8 cellular contexts compared by ENCODE assay signal in the genomic region with DNA sequence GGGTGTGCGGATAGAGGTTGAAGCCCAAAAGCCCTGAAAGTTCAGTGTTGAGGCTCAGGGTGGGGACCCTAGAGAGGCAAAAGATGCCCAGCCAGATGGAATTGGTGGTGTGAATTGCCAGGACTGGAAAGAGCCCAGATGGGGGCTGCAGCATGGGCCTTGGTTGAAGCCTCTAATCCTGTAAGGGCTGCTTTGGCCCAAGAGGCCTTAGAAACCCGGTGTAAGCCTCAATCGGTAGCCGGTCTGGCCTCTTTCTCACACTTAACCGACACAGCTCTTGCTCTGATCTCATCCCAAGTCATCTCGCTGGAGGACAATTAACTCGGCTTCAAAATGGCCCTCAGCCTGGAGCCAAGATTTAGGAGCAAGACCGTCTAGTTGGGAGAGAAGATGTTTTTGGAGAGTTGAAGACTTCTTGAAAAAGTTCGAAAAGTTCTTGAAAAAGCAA. TPM values are rescaled to one million over a fixed set of nuclear protein-coding genes. Genes with fewer than 3 reads are reported as not detected.
DNase-seq lines count a peak whose midpoint lies in the region; ATAC-seq and TF ChIP-seq lines count a peak whose summit lies in the region.

No MANE protein-coding gene starts in this region.

- no peaks in the 10 kb centered on the region for H4K20me1 ChIP-seq in KMS-11 (ENCODE audit: insufficient read depth)

- peak overlapping the region; percentile 99 for H3K27ac Mint-ChIP-seq in activated T-cell treated with anti-CD3 and anti-CD28 coated beads, Interleukin-2, amount 50 U/mL, for 72 hours

- H3K4me3 ChIP-seq in AG10803 (ENCODE audit: low read length) (peak overlapping the region; percentile 99), KMS-11 (IDR thresholded peaks at IDR 0.05; ENCODE audit: insufficient read depth, low read depth, low read length) (no peak overlapping the region), cardiac muscle cell (peak overlapping the region; percentile 86), retinal pigment epithelial cell (ENCODE audit: low read length) (peak overlapping the region; percentile 94)

- in situ Hi-C loops in ACHN (cut with HindIII; ENCODE audit: low pct_ligation_motif_present, low pct_unique_long_range_greater_than_20kb, low sequenced_read_pairs), result no loop called here

- peaks cover 26 to 39% of the 10 kb centered on the region in 2 donors for H3K36me3 Mint-ChIP-seq in activated T-cell treated with anti-CD3 and anti-CD28 coated beads, Interleukin-2, amount 50 U/mL, for 72 hours (ENCODE audit: insufficient read depth in 2 of 2)

- H3K4me1 ChIP-seq in KMS-11 (ENCODE audit: low read depth, poor library complexity, severe bottlenecking) (peaks cover 30% of the 10 kb centered on the region), cardiac muscle cell (ENCODE audit: low read depth) (peaks cover 20% of the 10 kb centered on the region)

- H3K9me3 ChIP-seq in cardiac muscle cell (ENCODE audit: low read depth), result no peaks in the 10 kb centered on the region

- H2AFZ ChIP-seq in KMS-11 (ENCODE audit: low read depth), result no peak overlapping the region

- H3K36me3 ChIP-seq in KMS-11 (ENCODE audit: insufficient read depth) (peaks cover 7% of the 10 kb centered on the region; the same call in 1 of the 2 replicates), cardiac muscle cell (peaks cover 20% of the 10 kb centered on the region)

- H3K27me3 ChIP-seq in KMS-11 (ENCODE audit: insufficient read depth, low read depth) (no peaks in the 10 kb centered on the region), cardiac muscle cell (no peaks in the 10 kb centered on the region)

- peak overlapping the region; percentile 92 to 94 for H3K4me3 Mint-ChIP-seq in activated T-cell treated with anti-CD3 and anti-CD28 coated beads, Interleukin-2, amount 50 U/mL, for 72 hours

- H3K79me2 ChIP-seq in KMS-11 (ENCODE audit: insufficient read depth, low read depth), result peaks cover 47% of the 10 kb centered on the region

- H3K4me2 ChIP-seq in KMS-11, result peak overlapping the region; percentile 94

- H3K9ac ChIP-seq in KMS-11, result peak overlapping the region; percentile 93

- no peaks in the 10 kb centered on the region for H3K27me3 Mint-ChIP-seq in activated T-cell treated with anti-CD3 and anti-CD28 coated beads, Interleukin-2, amount 50 U/mL, for 72 hours (ENCODE audit: low read depth)

- H3K27ac ChIP-seq in KMS-11 (peak overlapping the region; percentile 100), cardiac muscle cell (peak overlapping the region; percentile 99)

- peak; percentile 3 to 12 for ATAC-seq in activated T-cell treated with anti-CD3 and anti-CD28 coated beads, Interleukin-2, amount 50 U/mL, for 72 hours (replicated peaks in 1 of 2)
- ATAC-seq in GM21723 (IDR thresholded peaks at IDR 0.05; ENCODE audit: unreplicated experiment), result no peak

- H3K9me3 Mint-ChIP-seq in activated T-cell treated with anti-CD3 and anti-CD28 coated beads, Interleukin-2, amount 50 U/mL, for 72 hours, result no peaks in the 10 kb centered on the region

- no peak for TF ChIP-seq CTCF in AG10803 (conservative IDR thresholded peaks at IDR 0.05; ENCODE audit: low read length)
- TF ChIP-seq CTCF in KMS-11 (conservative IDR thresholded peaks at IDR 0.05; ENCODE audit: low read depth, low read length), result no peak
- TF ChIP-seq CTCF in cardiac muscle cell (IDR thresholded peaks at IDR 0.05; ENCODE audit: low read depth, low read length), result no peak
- TF ChIP-seq CTCF in retinal pigment epithelial cell (conservative IDR thresholded peaks at IDR 0.05; ENCODE audit: low read depth, low read length), result no peak

- peak; percentile 78 for DNase-seq in AG10803 (ENCODE audit: low read depth)
- DNase-seq in activated T-cell treated with anti-CD3 and anti-CD28 coated beads, Interleukin-2, amount 50 U/mL, for 72 hours, result peak; percentile 39 to 42
- DNase-seq in cardiac muscle cell (ENCODE audit: low read depth in 1 of 2, low spot score in 1 of 2), result peak in 1 of 2 donors; percentile 29
- DNase-seq in retinal pigment epithelial cell (ENCODE audit: low read depth), result no peak
- DNase-seq in ACHN, result no peak
- DNase-seq in SHP77 treated with DMSO at 0.1 percent for 48 hours (lab: John Stamatoyannopoulos, UW), result no peak

- peaks cover 78% of the 10 kb centered on the region for H3K4me1 Mint-ChIP-seq in activated T-cell treated with anti-CD3 and anti-CD28 coated beads, Interleukin-2, amount 50 U/mL, for 72 hours (ENCODE audit: low read depth)

RNA-seq across cellular contexts. Expression of a gene that starts 2.0 kb away (rescaled TPM):
- 100 to 1,000 TPM; 427 to 456 TPM for total RNA-seq in activated T-cell treated with anti-CD3 and anti-CD28 coated beads, Interleukin-2, amount 50 U/mL, for 72 hours
- total RNA-seq in cardiac muscle cell, result 184 and 268 TPM in 2 replicates
- 118 and 120 TPM in 2 replicates for polyA plus RNA-seq in cardiac muscle cell

RNA-seq across cellular contexts. Expression of a gene that starts 33.4 kb away (rescaled TPM):
- total RNA-seq in activated T-cell treated with anti-CD3 and anti-CD28 coated beads, Interleukin-2, amount 50 U/mL, for 72 hours, result 10 to 100 TPM; 95.9 to 99.2 TPM
- 38.2 and 52.0 TPM in 2 replicates for total RNA-seq in cardiac muscle cell
- 87.3 and 93.8 TPM in 2 replicates for polyA plus RNA-seq in cardiac muscle cell

Comparison
In these comparisons a context has a peak if more than half of its experiments do, and no peak if none do; other contexts are left out.
1. DNase-seq: peak in AG10803 (single experiment) and activated T-cell treated with anti-CD3 and anti-CD28 coated beads, Interleukin-2, amount 50 U/mL, for 72 hours (2 of 2); none in retinal pigment epithelial cell (single experiment), ACHN (single experiment) and SHP77 treated with DMSO at 0.1 percent for 48 hours (single experiment).